1 cellular context compared by ENCODE assay signal in the genomic region with DNA sequence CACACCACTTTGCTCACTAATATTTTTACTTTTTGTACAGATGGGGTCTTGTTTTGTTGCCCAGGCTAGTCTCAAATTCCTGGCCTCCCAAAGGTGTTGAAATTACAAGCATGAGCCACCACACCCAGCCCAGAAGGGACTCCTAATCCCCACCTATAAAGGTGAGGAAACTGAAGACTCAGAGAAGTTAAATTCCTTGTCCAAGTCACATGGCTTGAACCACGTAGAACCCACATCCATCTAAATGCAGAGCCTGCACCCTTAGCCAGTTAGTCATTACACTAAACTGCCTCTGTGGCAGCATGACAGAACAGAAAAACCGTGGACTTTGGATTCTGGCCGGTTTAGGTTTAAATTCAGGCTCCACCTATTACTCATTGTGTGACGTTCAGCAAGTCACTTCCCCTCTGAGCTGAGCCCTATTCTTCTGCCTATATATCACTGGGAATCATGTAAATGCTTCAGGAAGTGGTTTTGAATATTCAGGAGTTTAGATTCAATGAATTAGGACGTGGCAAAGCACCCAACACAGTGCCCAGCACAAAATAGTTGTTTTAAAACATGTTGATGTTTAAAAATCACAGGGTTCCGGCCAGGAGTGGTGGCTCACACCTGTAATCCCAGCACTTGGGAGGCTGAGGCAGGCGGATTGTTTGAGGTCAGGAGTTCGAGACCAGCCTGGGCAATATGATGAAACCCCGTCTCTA.
TF ChIP-seq lines count a peak whose summit lies in the region.

No MANE protein-coding gene starts in this region.

TF ChIP-seq in HepG2, 621 proteins besides CTCF, POLR2A, EP300 and RAD21 (continued from another document and continues in another):
- TF ChIP-seq ONECUT2 (CRISPR knock-in tag; IDR thresholded peaks at IDR 0.05): no peak
- no peak for TF ChIP-seq FOXK2 (IDR thresholded peaks at IDR 0.05)
- TF ChIP-seq HES4 (CRISPR knock-in tag; IDR thresholded peaks at IDR 0.05; ENCODE audit: borderline replicate concordance): no peak
- TF ChIP-seq GPN1 (CRISPR knock-in tag; IDR thresholded peaks at IDR 0.05; ENCODE audit: borderline replicate concordance): no peak
- TF ChIP-seq, protein P1, sequence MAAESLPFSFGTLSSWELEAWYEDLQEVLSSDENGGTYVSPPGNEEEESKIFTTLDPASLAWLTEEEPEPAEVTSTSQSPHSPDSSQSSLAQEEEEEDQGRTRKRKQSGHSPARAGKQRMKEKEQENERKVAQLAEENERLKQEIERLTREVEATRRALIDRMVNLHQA (CRISPR knock-in tag; IDR thresholded peaks at IDR 0.05): no peak
- no peak for TF ChIP-seq CENPT (CRISPR knock-in tag; IDR thresholded peaks at IDR 0.05; ENCODE audit: low read depth)
- peak; percentile 75; the same call in 1 of the 2 replicates for TF ChIP-seq ZNF317 (CRISPR knock-in tag; IDR thresholded peaks at IDR 0.05)
- no peak for TF ChIP-seq ZNF777 (CRISPR knock-in tag; IDR thresholded peaks at IDR 0.05)
- no peak for TF ChIP-seq HNRNPK (IDR thresholded peaks at IDR 0.05; ENCODE audit: low read depth, low read length, poor library complexity, severe bottlenecking)
- TF ChIP-seq, protein P2, sequence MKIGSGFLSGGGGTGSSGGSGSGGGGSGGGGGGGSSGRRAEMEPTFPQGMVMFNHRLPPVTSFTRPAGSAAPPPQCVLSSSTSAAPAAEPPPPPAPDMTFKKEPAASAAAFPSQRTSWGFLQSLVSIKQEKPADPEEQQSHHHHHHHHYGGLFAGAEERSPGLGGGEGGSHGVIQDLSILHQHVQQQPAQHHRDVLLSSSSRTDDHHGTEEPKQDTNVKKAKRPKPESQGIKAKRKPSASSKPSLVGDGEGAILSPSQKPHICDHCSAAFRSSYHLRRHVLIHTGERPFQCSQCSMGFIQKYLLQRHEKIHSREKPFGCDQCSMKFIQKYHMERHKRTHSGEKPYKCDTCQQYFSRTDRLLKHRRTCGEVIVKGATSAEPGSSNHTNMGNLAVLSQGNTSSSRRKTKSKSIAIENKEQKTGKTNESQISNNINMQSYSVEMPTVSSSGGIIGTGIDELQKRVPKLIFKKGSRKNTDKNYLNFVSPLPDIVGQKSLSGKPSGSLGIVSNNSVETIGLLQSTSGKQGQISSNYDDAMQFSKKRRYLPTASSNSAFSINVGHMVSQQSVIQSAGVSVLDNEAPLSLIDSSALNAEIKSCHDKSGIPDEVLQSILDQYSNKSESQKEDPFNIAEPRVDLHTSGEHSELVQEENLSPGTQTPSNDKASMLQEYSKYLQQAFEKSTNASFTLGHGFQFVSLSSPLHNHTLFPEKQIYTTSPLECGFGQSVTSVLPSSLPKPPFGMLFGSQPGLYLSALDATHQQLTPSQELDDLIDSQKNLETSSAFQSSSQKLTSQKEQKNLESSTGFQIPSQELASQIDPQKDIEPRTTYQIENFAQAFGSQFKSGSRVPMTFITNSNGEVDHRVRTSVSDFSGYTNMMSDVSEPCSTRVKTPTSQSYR (CRISPR knock-in tag; IDR thresholded peaks at IDR 0.05; ENCODE audit: borderline replicate concordance): no peak
- TF ChIP-seq ZNF766 (CRISPR knock-in tag; IDR thresholded peaks at IDR 0.05; ENCODE audit: borderline replicate concordance): no peak
- TF ChIP-seq GMEB2 (CRISPR knock-in tag; IDR thresholded peaks at IDR 0.05; ENCODE audit: low read depth): no peak
- TF ChIP-seq ZNF790 (CRISPR knock-in tag; IDR thresholded peaks at IDR 0.05; ENCODE audit: borderline replicate concordance): no peak; the same call in 1 of the 2 replicates
- TF ChIP-seq NONO (IDR thresholded peaks at IDR 0.05): no peak
- TF ChIP-seq NONO (CRISPR knock-in tag; conservative IDR thresholded peaks at IDR 0.05): 0 out of 2 replicates have a peak, but pooled peaks have one; percentile 40
- TF ChIP-seq SNAPC4 (CRISPR knock-in tag; IDR thresholded peaks at IDR 0.05): peak; percentile 68; the same call in 1 of the 2 replicates
- TF ChIP-seq ZNF724P (CRISPR knock-in tag; IDR thresholded peaks at IDR 0.05; ENCODE audit: borderline replicate concordance): no peak
- TF ChIP-seq ZKSCAN1 (IDR thresholded peaks at IDR 0.05; ENCODE audit: low read length): no peak
- TF ChIP-seq, protein P3, sequence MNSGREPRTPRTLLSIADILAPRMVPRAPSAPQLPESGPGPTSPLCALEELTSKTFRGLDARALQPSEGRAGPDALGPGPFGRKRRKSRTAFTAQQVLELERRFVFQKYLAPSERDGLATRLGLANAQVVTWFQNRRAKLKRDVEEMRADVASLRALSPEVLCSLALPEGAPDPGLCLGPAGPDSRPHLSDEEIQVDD (CRISPR knock-in tag; IDR thresholded peaks at IDR 0.05; ENCODE audit: borderline replicate concordance): no peak
- no peak for TF ChIP-seq ZMAT5 (CRISPR knock-in tag; IDR thresholded peaks at IDR 0.05; ENCODE audit: borderline replicate concordance, low read depth)
- TF ChIP-seq POLR2G (IDR thresholded peaks at IDR 0.05; ENCODE audit: low read depth, low read length): peak; percentile 76
- TF ChIP-seq ZNF768 (CRISPR knock-in tag; IDR thresholded peaks at IDR 0.05): no peak
- no peak; the same call in 1 of the 2 replicates for TF ChIP-seq ZNF605 (CRISPR knock-in tag; IDR thresholded peaks at IDR 0.05)
- TF ChIP-seq RORA (CRISPR knock-in tag; IDR thresholded peaks at IDR 0.05): no peak
- TF ChIP-seq ZNF256 (CRISPR knock-in tag; conservative IDR thresholded peaks at IDR 0.05): no peak
- TF ChIP-seq ZIK1 (CRISPR knock-in tag; IDR thresholded peaks at IDR 0.05; ENCODE audit: borderline replicate concordance, low read depth): no peak
- peak; percentile 66; the same call in 1 of the 2 replicates for TF ChIP-seq TAF1 (CRISPR knock-in tag; IDR thresholded peaks at IDR 0.05)
- no peak for TF ChIP-seq SIN3B (IDR thresholded peaks at IDR 0.05; ENCODE audit: low read length)
- peak; percentile 60; the same call in 1 of the 2 replicates for TF ChIP-seq ZNF292 (CRISPR knock-in tag; IDR thresholded peaks at IDR 0.05; ENCODE audit: borderline replicate concordance, low read depth)
- TF ChIP-seq E2F1 (CRISPR knock-in tag; IDR thresholded peaks at IDR 0.05): no peak; the same call in 1 of the 2 replicates
- TF ChIP-seq ZNF232 (CRISPR knock-in tag; IDR thresholded peaks at IDR 0.05; ENCODE audit: borderline replicate concordance): no peak; the same call in 1 of the 2 replicates
- no peak for TF ChIP-seq MATR3 (CRISPR knock-in tag; IDR thresholded peaks at IDR 0.05)
- no peak for TF ChIP-seq ZFP1 (CRISPR knock-in tag; IDR thresholded peaks at IDR 0.05)
- TF ChIP-seq PTBP1 (IDR thresholded peaks at IDR 0.05; ENCODE audit: low read depth, low read length, poor library complexity, severe bottlenecking): no peak
- TF ChIP-seq KLF11 (CRISPR knock-in tag; IDR thresholded peaks at IDR 0.05): no peak
- no peak for TF ChIP-seq BHLHE40 (IDR thresholded peaks at IDR 0.05; ENCODE audit: low read length)
- no peak for TF ChIP-seq SPEN (CRISPR knock-in tag; IDR thresholded peaks at IDR 0.05; ENCODE audit: low read depth)
- TF ChIP-seq HCFC1 (IDR thresholded peaks at IDR 0.05; ENCODE audit: low read depth, low read length): no peak
- no peak for TF ChIP-seq ZNF572 (CRISPR knock-in tag; IDR thresholded peaks at IDR 0.05)
- TF ChIP-seq ZC3H4 (CRISPR knock-in tag; IDR thresholded peaks at IDR 0.05; ENCODE audit: borderline replicate concordance): no peak
- no peak for TF ChIP-seq ZBTB44 (CRISPR knock-in tag; IDR thresholded peaks at IDR 0.05)
- no peak for TF ChIP-seq ZZZ3 (CRISPR knock-in tag; IDR thresholded peaks at IDR 0.05; ENCODE audit: borderline replicate concordance)
- TF ChIP-seq JUN (CRISPR knock-in tag; IDR thresholded peaks at IDR 0.05): no peak
- TF ChIP-seq, protein P4, sequence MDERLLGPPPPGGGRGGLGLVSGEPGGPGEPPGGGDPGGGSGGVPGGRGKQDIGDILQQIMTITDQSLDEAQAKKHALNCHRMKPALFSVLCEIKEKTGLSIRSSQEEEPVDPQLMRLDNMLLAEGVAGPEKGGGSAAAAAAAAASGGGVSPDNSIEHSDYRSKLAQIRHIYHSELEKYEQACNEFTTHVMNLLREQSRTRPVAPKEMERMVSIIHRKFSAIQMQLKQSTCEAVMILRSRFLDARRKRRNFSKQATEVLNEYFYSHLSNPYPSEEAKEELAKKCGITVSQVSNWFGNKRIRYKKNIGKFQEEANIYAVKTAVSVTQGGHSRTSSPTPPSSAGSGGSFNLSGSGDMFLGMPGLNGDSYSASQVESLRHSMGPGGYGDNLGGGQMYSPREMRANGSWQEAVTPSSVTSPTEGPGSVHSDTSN (CRISPR knock-in tag; IDR thresholded peaks at IDR 0.05): no peak
- no peak for TF ChIP-seq ETV6 (CRISPR knock-in tag; conservative IDR thresholded peaks at IDR 0.05)
- TF ChIP-seq, protein P5, sequence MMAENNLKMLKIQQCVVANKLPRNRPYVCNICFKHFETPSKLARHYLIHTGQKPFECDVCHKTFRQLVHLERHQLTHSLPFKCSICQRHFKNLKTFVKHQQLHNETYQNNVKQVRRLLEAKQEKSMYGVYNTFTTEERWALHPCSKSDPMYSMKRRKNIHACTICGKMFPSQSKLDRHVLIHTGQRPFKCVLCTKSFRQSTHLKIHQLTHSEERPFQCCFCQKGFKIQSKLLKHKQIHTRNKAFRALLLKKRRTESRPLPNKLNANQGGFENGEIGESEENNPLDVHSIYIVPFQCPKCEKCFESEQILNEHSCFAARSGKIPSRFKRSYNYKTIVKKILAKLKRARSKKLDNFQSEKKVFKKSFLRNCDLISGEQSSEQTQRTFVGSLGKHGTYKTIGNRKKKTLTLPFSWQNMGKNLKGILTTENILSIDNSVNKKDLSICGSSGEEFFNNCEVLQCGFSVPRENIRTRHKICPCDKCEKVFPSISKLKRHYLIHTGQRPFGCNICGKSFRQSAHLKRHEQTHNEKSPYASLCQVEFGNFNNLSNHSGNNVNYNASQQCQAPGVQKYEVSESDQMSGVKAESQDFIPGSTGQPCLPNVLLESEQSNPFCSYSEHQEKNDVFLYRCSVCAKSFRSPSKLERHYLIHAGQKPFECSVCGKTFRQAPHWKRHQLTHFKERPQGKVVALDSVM (CRISPR knock-in tag; IDR thresholded peaks at IDR 0.05): no peak
